11 cellular contexts compared by ENCODE assay signal in genomic region chr3:106247902-106248684, GRCh38.
A peak's percentile ranks its signal among the peaks of the same experiment; 100 is the strongest.
DNase-seq lines count a peak whose midpoint lies in the region; ATAC-seq and TF ChIP-seq lines count a peak whose summit lies in the region.
"Had no signal": no experiment of that assay in that cellular context is flagged by ENCODE, and none has a peak within 500 bp of the region (broad histone marks: within the 10 kb centered on the region; RNA-seq: fewer than 3 reads in every experiment).

No MANE protein-coding gene starts in this region.

- ATAC-seq in GM19023 (IDR thresholded peaks at IDR 0.05; ENCODE audit: unreplicated experiment) (peak; percentile 53), HG03354 (IDR thresholded peaks at IDR 0.05; ENCODE audit: poor library complexity, severe bottlenecking, unreplicated experiment) (peak; percentile 89), HG03280 (IDR thresholded peaks at IDR 0.05; ENCODE audit: unreplicated experiment) (no peak)
- ATAC-seq: HCT116, sciatic nerve had no signal

- DNase-seq in EL (peak; percentile 21), epithelial cell of proximal tubule (ENCODE audit: low read depth) (peak; percentile 48), NCI-H69 (lab: John Stamatoyannopoulos, UW) (no peak), ureter (ENCODE audit: low spot score) (no peak), NCI-H82 (lab: John Stamatoyannopoulos, UW) (no peak)
- DNase-seq: NCI-H187 treated with DMSO at 0.1 percent for 48 hours had no signal

- no peak overlapping the region for H3K4me3 ChIP-seq in epithelial cell of proximal tubule (ENCODE audit: low read depth, low read length)

- TF ChIP-seq CTCF in epithelial cell of proximal tubule (conservative IDR thresholded peaks at IDR 0.05; ENCODE audit: low read depth, low read length), result no peak

Comparison
In these comparisons a context has a peak if more than half of its experiments do, and no peak if none do; other contexts are left out.
1. DNase-seq: peak in EL (single experiment) and epithelial cell of proximal tubule (single experiment); none in NCI-H69 (single experiment), ureter (single experiment) and NCI-H82 (single experiment).